In genomic region chr17:57295526-57296023, GRCh38 we compare ENCODE assay signal across 9 cellular contexts. TPM values are rescaled to one million over a fixed set of nuclear protein-coding genes. Genes with fewer than 3 reads are reported as not detected.
DNase-seq lines count a peak whose midpoint lies in the region; ATAC-seq and TF ChIP-seq lines count a peak whose summit lies in the region.
"Had no signal": no experiment of that assay in that cellular context is flagged by ENCODE, and none has a peak within 500 bp of the region (broad histone marks: within the 10 kb centered on the region; RNA-seq: fewer than 3 reads in every experiment).

No MANE protein-coding gene starts in this region.

- no peaks in the 10 kb centered on the region for H3K9me2 ChIP-seq in OCI-LY7 (ENCODE audit: insufficient read depth, low read length)

- H3K36me3 ChIP-seq in mesodermal cell (ENCODE audit: control insufficient read depth, insufficient read depth, low read length) (peaks cover 66% of the 10 kb centered on the region), OCI-LY7 (ENCODE audit: insufficient read depth, low read length) (peaks cover 83% of the 10 kb centered on the region)

- no peak for TF ChIP-seq POLR2A in lower leg skin (IDR thresholded peaks at IDR 0.05)

- intact Hi-C loops in activated CD8-positive, alpha-beta T cell treated with anti-CD3 and anti-CD28 coated beads for 36 hours (cut with micrococcal nuclease) = no loop called here
- intact Hi-C loops in OCI-LY7 (cut with micrococcal nuclease; ENCODE audit: unreplicated experiment) = no loop called here
- intact Hi-C loops in lower leg skin (cut with DNase I; ENCODE audit: low total_unique reads) = no loop called here

- no peak overlapping the region for H3K4me3 ChIP-seq in mesodermal cell (ENCODE audit: extremely low read depth, insufficient read depth, low read length, poor library complexity, severe bottlenecking)
- H3K4me3 ChIP-seq in OCI-LY7 (ENCODE audit: low read depth, low read length, poor library complexity, severe bottlenecking) = no peak overlapping the region
- H3K4me3 ChIP-seq in lower leg skin (ENCODE audit: low read depth, poor library complexity, severe bottlenecking) = no peak overlapping the region
- H3K4me3 ChIP-seq: coronary artery had no signal

- peak overlapping the region; percentile 92 for H3K27ac ChIP-seq in mesodermal cell (ENCODE audit: low read depth, low read length, severe bottlenecking)
- no peak overlapping the region for H3K27ac ChIP-seq in OCI-LY7 (ENCODE audit: low read depth, low read length, poor library complexity, severe bottlenecking)
- H3K27ac ChIP-seq in substantia nigra (ENCODE audit: low read depth, low read length, poor library complexity, severe bottlenecking) = no peak overlapping the region
- H3K27ac ChIP-seq: coronary artery had no signal

- POLR2A ChIA-PET in activated CD8-positive, alpha-beta T cell treated with anti-CD3 and anti-CD28 coated beads for 36 hours (lab: Charles Lee) = no interaction called here
- POLR2A ChIA-PET in OCI-LY7 (lab: Charles Lee) = interaction anchor here (0.7 kb wide), 1 partner anchor 123 kb away, joined by 3 read pairs; no protein-coding TSS in a partner anchor

- CTCF ChIA-PET in activated CD8-positive, alpha-beta T cell treated with anti-CD3 and anti-CD28 coated beads for 36 hours (lab: Charles Lee) = interaction anchor here (1.3 to 2.1 kb wide), 2 partner anchors 52 to 104 kb away, joined by 3 to 8 read pairs; no protein-coding TSS in a partner anchor
- CTCF ChIA-PET in OCI-LY7 (lab: Charles Lee; ENCODE audit: unreplicated experiment) = no interaction called here

- H3K9me3 Mint-ChIP-seq in activated CD8-positive, alpha-beta T cell treated with anti-CD3 and anti-CD28 coated beads for 36 hours = peaks cover 3% of the 10 kb centered on the region

- no peak for TF ChIP-seq CTCF in activated CD8-positive, alpha-beta T cell treated with anti-CD3 and anti-CD28 coated beads for 36 hours (IDR thresholded peaks at IDR 0.05)
- TF ChIP-seq CTCF in OCI-LY7 (conservative IDR thresholded peaks at IDR 0.05; ENCODE audit: low read length) (no peak), lower leg skin (IDR thresholded peaks at IDR 0.05) (no peak)

- no peak overlapping the region for H2AFZ ChIP-seq in OCI-LY7 (ENCODE audit: low read length)

- no peak overlapping the region for H3K4me2 ChIP-seq in OCI-LY7 (ENCODE audit: low read length)

- 40 to 60% methylated on average over 1 to 2 of the region's 5 CpGs for WGBS in mesodermal cell (ENCODE audit: insufficient coverage in 2 of 2), 2 experiments
- 73 to 76% methylated on average over 5 of the region's 5 CpGs for WGBS in lower leg skin, 2 donors

- DNase-seq in COLO829 (ENCODE audit: low spot score) (peak; percentile 57), HT1080 (ENCODE audit: low read depth) (peak; percentile 78), OCI-LY7 (ENCODE audit: low spot score) (no peak), lower leg skin (ENCODE audit: low spot score in 2 of 2) (no peak), SKM-1 (lab: John Stamatoyannopoulos, UW; ENCODE audit: unreplicated experiment) (no peak), substantia nigra (lab: John Stamatoyannopoulos, UW) (no peak)
- no peak for DNase-seq in activated CD8-positive, alpha-beta T cell treated with anti-CD3 and anti-CD28 coated beads for 36 hours

- BruUV-seq in OCI-LY7 (replicated peaks; lab: Mats Ljungman, UMichigan) = no TSS peak

- H3K27ac Mint-ChIP-seq in activated CD8-positive, alpha-beta T cell treated with anti-CD3 and anti-CD28 coated beads for 36 hours = peak overlapping the region; percentile 53

- ATAC-seq in activated CD8-positive, alpha-beta T cell treated with anti-CD3 and anti-CD28 coated beads for 36 hours = peak; percentile 53

- H3K4me3 Mint-ChIP-seq in activated CD8-positive, alpha-beta T cell treated with anti-CD3 and anti-CD28 coated beads for 36 hours = no peak overlapping the region

- H3K9me3 ChIP-seq in mesodermal cell (ENCODE audit: control insufficient read depth, low read length) = peaks cover 28% of the 10 kb centered on the region
- H3K9me3 ChIP-seq in OCI-LY7 (ENCODE audit: low read length) = peaks cover 17% of the 10 kb centered on the region

- no peaks in the 10 kb centered on the region; the same call in 1 of the 2 replicates for H3K79me2 ChIP-seq in OCI-LY7 (ENCODE audit: insufficient read depth, low read depth, low read length)

- peaks cover 30% of the 10 kb centered on the region for H3K4me1 Mint-ChIP-seq in activated CD8-positive, alpha-beta T cell treated with anti-CD3 and anti-CD28 coated beads for 36 hours (ENCODE audit: low read depth)

- H3K4me1 ChIP-seq in mesodermal cell (ENCODE audit: control insufficient read depth, insufficient read depth, low read length, poor library complexity, severe bottlenecking) (peaks cover 39% of the 10 kb centered on the region), OCI-LY7 (ENCODE audit: insufficient read depth, low read length, poor library complexity, severe bottlenecking) (no peaks in the 10 kb centered on the region)

- H3K27me3 Mint-ChIP-seq in activated CD8-positive, alpha-beta T cell treated with anti-CD3 and anti-CD28 coated beads for 36 hours = no peaks in the 10 kb centered on the region

- H4K20me1 ChIP-seq in OCI-LY7 (ENCODE audit: insufficient read depth, low read length) = no peaks in the 10 kb centered on the region

- H3K36me3 Mint-ChIP-seq in activated CD8-positive, alpha-beta T cell treated with anti-CD3 and anti-CD28 coated beads for 36 hours (ENCODE audit: low read depth) = peaks cover 42% of the 10 kb centered on the region

RNA-seq across cellular contexts. Expression of gene MSI2, which starts 39.3 kb away (rescaled TPM):
- 26.9 and 33.0 TPM in 2 replicates for total RNA-seq in HT1080 (2014; rRNA removed; shearing (Covaris generic))
- polyA plus RNA-seq in HT1080 (2015; cell fraction: cytosol; rRNA removed) = 22.4 and 24.5 TPM in 2 replicates
- polyA plus RNA-seq in HT1080 (2015; cell fraction: nucleus; rRNA removed) = 34.1 and 34.9 TPM in 2 replicates
- total RNA-seq in activated CD8-positive, alpha-beta T cell treated with anti-CD3 and anti-CD28 coated beads for 36 hours = 10 to 100 TPM; 59.6 to 61.7 TPM
- polyA plus RNA-seq in mesodermal cell (2013, experiment 1 of 2) = 58.1 TPM
- 55.9 TPM for polyA plus RNA-seq in mesodermal cell (2013, experiment 2 of 2)
- total RNA-seq in OCI-LY7 (2014; rRNA removed; shearing (Covaris generic)) = 131 and 226 TPM in 2 replicates
- total RNA-seq in OCI-LY7 (2022) = 164 and 193 TPM in 2 replicates
- total RNA-seq in lower leg skin = 10 to 100 TPM in 3 of 4 donors, 1 to 10 TPM in 1; 9.9 to 18.5 (median 13.8) TPM

Comparison
In these comparisons a context has a peak if more than half of its experiments do, and no peak if none do; other contexts are left out.
1. DNase-seq: peak in COLO829 (single experiment) and HT1080 (single experiment); none in activated CD8-positive, alpha-beta T cell treated with anti-CD3 and anti-CD28 coated beads for 36 hours (single experiment), OCI-LY7 (single experiment), lower leg skin (0 of 2), SKM-1 (single experiment) and substantia nigra (0 of 49).